Comparison of ENCODE assay signal across 12 cellular contexts in the genomic region with DNA sequence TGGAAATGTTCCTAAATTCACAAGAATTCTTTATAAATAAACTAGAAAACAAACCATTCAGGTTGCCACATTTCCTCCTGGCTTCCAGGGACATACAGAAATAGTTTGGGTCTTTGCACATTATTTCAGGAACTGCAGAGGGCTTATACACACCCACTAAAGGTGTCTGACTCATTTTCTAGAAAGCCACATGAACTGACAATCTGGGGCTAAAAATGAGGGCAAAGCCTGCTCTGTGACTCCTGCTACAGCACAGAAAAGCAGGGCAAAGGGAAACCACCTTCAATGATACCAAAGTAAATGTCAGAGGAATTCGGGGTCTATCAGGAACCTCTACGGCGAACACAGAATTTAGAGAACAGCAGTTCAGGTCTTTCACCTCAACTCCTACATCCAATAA.
DNase-seq lines count a peak whose midpoint lies in the region; ATAC-seq and TF ChIP-seq lines count a peak whose summit lies in the region.
"Had no signal": no experiment of that assay in that cellular context is flagged by ENCODE, and none has a peak within 500 bp of the region (broad histone marks: within the 10 kb centered on the region; RNA-seq: fewer than 3 reads in every experiment).

No MANE protein-coding gene starts in this region.

- H3K4me1 Mint-ChIP-seq in activated naive CD8-positive, alpha-beta T cell treated with anti-CD3 and anti-CD28 coated beads, Interleukin-2, amount 10 ng/mL, durations not matched to agents 7 days and 5 days = peaks cover 40% of the 10 kb centered on the region

- no peak overlapping the region for H2BK120ac ChIP-seq in mesendoderm (ENCODE audit: low read depth, low read length)

- H3K9ac ChIP-seq in mesendoderm (ENCODE audit: low read length) = no peak overlapping the region

- no peak overlapping the region for H3K56ac ChIP-seq in mesendoderm (ENCODE audit: low read length)

- no peaks in the 10 kb centered on the region for H3K9me3 ChIP-seq in osteoblast (ENCODE audit: low read depth, low read length)
- H3K9me3 ChIP-seq: right lobe of liver had no signal

- no peaks in the 10 kb centered on the region for H3K9me3 Mint-ChIP-seq in activated naive CD8-positive, alpha-beta T cell treated with anti-CD3 and anti-CD28 coated beads, Interleukin-2, amount 10 ng/mL, durations not matched to agents 7 days and 5 days

- no CpG with 5 or more reads among the region's 3 CpGs for WGBS in mesendoderm (ENCODE audit: extremely low coverage, insufficient coverage, low lambda C conversion rate)

- H3K4me1 ChIP-seq in osteoblast (ENCODE audit: insufficient read depth, low read length) (peaks cover 27% of the 10 kb centered on the region), mesendoderm (ENCODE audit: control insufficient read depth, low read depth, low read length) (no peaks in the 10 kb centered on the region)
- H3K4me1 ChIP-seq: right lobe of liver had no signal

- intact Hi-C loops in left ventricle myocardium superior (cut with micrococcal nuclease) = no loop called here

- TF ChIP-seq CTCF in osteoblast (IDR thresholded peaks at IDR 0.05; ENCODE audit: extremely low read depth, low read depth, low read length) = no peak

- H4K20me1 ChIP-seq in osteoblast (ENCODE audit: insufficient read depth, low read length) = no peaks in the 10 kb centered on the region

- POLR2A ChIA-PET in activated naive CD8-positive, alpha-beta T cell treated with anti-CD3 and anti-CD28 coated beads, Interleukin-2, amount 10 ng/mL, durations not matched to agents 7 days and 5 days (lab: Charles Lee) = no interaction called here

- no peak for DNase-seq in activated CD4-positive, CD25-positive, alpha-beta regulatory T cell (lab: John Stamatoyannopoulos, UW)
- DNase-seq in NOMO-1 (lab: John Stamatoyannopoulos, UW; ENCODE audit: unreplicated experiment in 2 of 2) (peak; percentile 39 to 49), osteoblast (ENCODE audit: insufficient read length, low spot score, missing footprints) (no peak), mesendoderm (no peak), left ventricle myocardium superior (no peak), T-helper 9 cell (no peak)
- no peak for DNase-seq in activated naive CD8-positive, alpha-beta T cell treated with anti-CD3 and anti-CD28 coated beads, Interleukin-2, amount 10 ng/mL, durations not matched to agents 7 days and 5 days
- DNase-seq: NCI-H1436, right lobe of liver, T1000 had no signal

- H3K27ac Mint-ChIP-seq in activated naive CD8-positive, alpha-beta T cell treated with anti-CD3 and anti-CD28 coated beads, Interleukin-2, amount 10 ng/mL, durations not matched to agents 7 days and 5 days = no peak overlapping the region

- H3K79me2 ChIP-seq in osteoblast (ENCODE audit: insufficient read depth, low read length) (no peaks in the 10 kb centered on the region), mesendoderm (ENCODE audit: control insufficient read depth, insufficient read depth, low read length) (no peaks in the 10 kb centered on the region)

- H3K27me3 Mint-ChIP-seq in activated naive CD8-positive, alpha-beta T cell treated with anti-CD3 and anti-CD28 coated beads, Interleukin-2, amount 10 ng/mL, durations not matched to agents 7 days and 5 days = no peaks in the 10 kb centered on the region

- H3K36me3 ChIP-seq in osteoblast (ENCODE audit: insufficient read depth, low read length) = peaks cover 3% of the 10 kb centered on the region
- no peaks in the 10 kb centered on the region for H3K36me3 ChIP-seq in mesendoderm (ENCODE audit: control insufficient read depth, insufficient read depth, low read length)
- H3K36me3 ChIP-seq: right lobe of liver had no signal

- no peaks in the 10 kb centered on the region for H3K79me1 ChIP-seq in mesendoderm (ENCODE audit: low read length)

- peaks cover 5% of the 10 kb centered on the region for H3K36me3 Mint-ChIP-seq in activated naive CD8-positive, alpha-beta T cell treated with anti-CD3 and anti-CD28 coated beads, Interleukin-2, amount 10 ng/mL, durations not matched to agents 7 days and 5 days

- no peak overlapping the region for H4K5ac ChIP-seq in mesendoderm (ENCODE audit: low read length)

- peak overlapping the region; percentile 11 for H3K4me2 ChIP-seq in osteoblast (ENCODE audit: insufficient read depth, low read length)
- H3K4me2 ChIP-seq in mesendoderm (ENCODE audit: low read length) = no peak overlapping the region

- no peak overlapping the region for H4K8ac ChIP-seq in mesendoderm (ENCODE audit: low read depth, low read length)

- peak; percentile 71 to 74 for ATAC-seq in activated CD4-positive, CD25-positive, alpha-beta regulatory T cell treated with anti-CD3 and anti-CD28 coated beads, Interleukin-2, amount 50 U/mL, for 24 hours
- peak; percentile 53 for ATAC-seq in activated naive CD8-positive, alpha-beta T cell treated with anti-CD3 and anti-CD28 coated beads, Interleukin-2, amount 10 ng/mL, durations not matched to agents 7 days and 5 days (ENCODE audit: low read depth)
- no peak for ATAC-seq in left ventricle myocardium superior
- ATAC-seq: right lobe of liver had no signal

- H2AK5ac ChIP-seq in mesendoderm (ENCODE audit: low read length) = no peak overlapping the region

- no peak overlapping the region for H2BK5ac ChIP-seq in mesendoderm (ENCODE audit: low read length)

- H3K4ac ChIP-seq in mesendoderm (ENCODE audit: low read depth, low read length) = no peak overlapping the region

- no peak overlapping the region for H3K23ac ChIP-seq in mesendoderm (ENCODE audit: low read length)

- H3K4me3 ChIP-seq in osteoblast (ENCODE audit: insufficient read depth, low read length) = no peak overlapping the region
- H3K4me3 ChIP-seq in mesendoderm (ENCODE audit: low read length) = no peak overlapping the region
- H3K4me3 ChIP-seq: right lobe of liver had no signal

- H3K27ac ChIP-seq in osteoblast (ENCODE audit: low read depth, low read length) (peak overlapping the region; percentile 76), mesendoderm (ENCODE audit: low read depth, low read length) (no peak overlapping the region)
- H3K27ac ChIP-seq: 22Rv1, right lobe of liver had no signal

- no peak overlapping the region for H3K4me3 Mint-ChIP-seq in activated naive CD8-positive, alpha-beta T cell treated with anti-CD3 and anti-CD28 coated beads, Interleukin-2, amount 10 ng/mL, durations not matched to agents 7 days and 5 days

- H2BK15ac ChIP-seq in mesendoderm (replicated peaks; ENCODE audit: low read depth) = no peak overlapping the region

- no peak overlapping the region for H2AFZ ChIP-seq in osteoblast (ENCODE audit: low read length)

- H3K27me3 ChIP-seq in osteoblast (ENCODE audit: insufficient read depth, low read length) (no peaks in the 10 kb centered on the region), mesendoderm (ENCODE audit: insufficient read depth, low read length, poor library complexity) (no peaks in the 10 kb centered on the region)
- H3K27me3 ChIP-seq: right lobe of liver had no signal

- H3K18ac ChIP-seq in mesendoderm (ENCODE audit: low read length) = no peak overlapping the region

Comparison
In these comparisons a context has a peak if more than half of its experiments do, and no peak if none do; other contexts are left out.
1. DNase-seq: peak in NOMO-1 (2 of 2); none in activated CD4-positive, CD25-positive, alpha-beta regulatory T cell (0 of 4), activated naive CD8-positive, alpha-beta T cell treated with anti-CD3 and anti-CD28 coated beads, Interleukin-2, amount 10 ng/mL, durations not matched to agents 7 days and 5 days (single experiment), osteoblast (single experiment), mesendoderm (single experiment), left ventricle myocardium superior (single experiment) and T-helper 9 cell (single experiment).